Comparison of ENCODE assay signal across 1 cellular context in genomic region chr15:43824302-43825246, GRCh38.
TF ChIP-seq lines count a peak whose summit lies in the region.

Gene MFAP1 (minus strand): TSS chr15:43824690. CDS start chr15:43824569, 121 bp downstream.

TF ChIP-seq in K562, 482 proteins besides CTCF, POLR2A, EP300 and RAD21 (continued from another document and continues in another):
- TF ChIP-seq ZBTB12 (CRISPR knock-in tag; IDR thresholded peaks at IDR 0.05): peak; percentile 61
- peak; percentile 27 for TF ChIP-seq GTF2B (IDR thresholded peaks at IDR 0.05; ENCODE audit: extremely low read depth, insufficient read length)
- peak; percentile 91; the same call in 1 of the 2 replicates for TF ChIP-seq NKRF (IDR thresholded peaks at IDR 0.05; ENCODE audit: borderline replicate concordance)
- peak; percentile 96 for TF ChIP-seq CREM (IDR thresholded peaks at IDR 0.05; ENCODE audit: low read depth)
- peak; percentile 48; the same call in 1 of the 2 replicates for TF ChIP-seq NR2C2 (CRISPR knock-in tag; IDR thresholded peaks at IDR 0.05)
- TF ChIP-seq NR2C2 (tag; IDR thresholded peaks at IDR 0.05): peak; percentile 66
- no peak for TF ChIP-seq NR3C1 (CRISPR knock-in tag; IDR thresholded peaks at IDR 0.05)
- TF ChIP-seq ZNF316 (IDR thresholded peaks at IDR 0.05): peak; percentile 42; the same call in 1 of the 2 replicates
- 0 out of 2 replicates have a peak, but pooled peaks have one; percentile 34 for TF ChIP-seq TAF7 (tag; IDR thresholded peaks at IDR 0.05)
- no peak for TF ChIP-seq NR4A1 (CRISPR knock-in tag; IDR thresholded peaks at IDR 0.05)
- no peak for TF ChIP-seq NR4A1 (tag; IDR thresholded peaks at IDR 0.05)
- peak; percentile 75 for TF ChIP-seq HCFC1 (IDR thresholded peaks at IDR 0.05; ENCODE audit: low read depth, low read length)
- TF ChIP-seq POLR3G (IDR thresholded peaks at IDR 0.05; ENCODE audit: extremely low read depth, insufficient read length, insufficient replicate concordance): no peak
- no peak for TF ChIP-seq PTBP1 (IDR thresholded peaks at IDR 0.05; ENCODE audit: low read depth, low read length)
- TF ChIP-seq STAT6 (CRISPR knock-in tag; IDR thresholded peaks at IDR 0.05): no peak
- TF ChIP-seq CBX3 (IDR thresholded peaks at IDR 0.05; ENCODE audit: borderline replicate concordance in 1 of 2, low read length in 2 of 2): peak in 1 of 2 experiments; percentile 94; a peak in 2 of 3 replicates
- peak; percentile 16 for TF ChIP-seq NFYB (IDR thresholded peaks at IDR 0.05; ENCODE audit: extremely low read depth, insufficient read length)
- peak; percentile 91 for TF ChIP-seq ZBTB2 (IDR thresholded peaks at IDR 0.05)
- TF ChIP-seq THAP12 (CRISPR knock-in tag; IDR thresholded peaks at IDR 0.05): peak; percentile 68; the same call in 1 of the 2 replicates
- no peak for TF ChIP-seq ATF1 (CRISPR knock-in tag; IDR thresholded peaks at IDR 0.05)
- peak; percentile 96 for TF ChIP-seq ATF1 (tag; IDR thresholded peaks at IDR 0.05)
- TF ChIP-seq ZBTB7A (IDR thresholded peaks at IDR 0.05; ENCODE audit: borderline replicate concordance, control insufficient read depth, low read depth, low read length): peak; percentile 38; the same call in 1 of the 2 replicates
- 0 out of 2 replicates have a peak, but pooled peaks have one; percentile 70 for TF ChIP-seq HLTF (IDR thresholded peaks at IDR 0.05)
- TF ChIP-seq ID3 (CRISPR knock-in tag; IDR thresholded peaks at IDR 0.05): no peak
- peak; percentile 45; the same call in 1 of the 2 replicates for TF ChIP-seq ID3 (tag; IDR thresholded peaks at IDR 0.05)
- peak; percentile 93 for TF ChIP-seq POLR2B (IDR thresholded peaks at IDR 0.05; ENCODE audit: low read depth, partially characterized antibody)
- no peak for TF ChIP-seq TCF7L2 (IDR thresholded peaks at IDR 0.05; ENCODE audit: low read depth, low read length)
- 0 out of 2 replicates have a peak, but pooled peaks have one; percentile 60 for TF ChIP-seq ATF6 (CRISPR knock-in tag; IDR thresholded peaks at IDR 0.05)
- peak; percentile 51; the same call in 1 of the 2 replicates for TF ChIP-seq ZBTB33 (CRISPR knock-in tag; IDR thresholded peaks at IDR 0.05)
- TF ChIP-seq DMBX1 (CRISPR knock-in tag; IDR thresholded peaks at IDR 0.05; ENCODE audit: borderline replicate concordance): peak; percentile 59; the same call in 1 of the 2 replicates
- peak; percentile 13 for TF ChIP-seq ARHGAP35 (IDR thresholded peaks at IDR 0.05; ENCODE audit: partially characterized antibody)
- peak; percentile 80 for TF ChIP-seq BRD9 (IDR thresholded peaks at IDR 0.05; ENCODE audit: low read depth, partially characterized antibody)
- TF ChIP-seq FOXA1 (IDR thresholded peaks at IDR 0.05; ENCODE audit: borderline replicate concordance): no peak
- peak; percentile 96 for TF ChIP-seq SUPT5H (IDR thresholded peaks at IDR 0.05)
- no peak for TF ChIP-seq RFX5 (IDR thresholded peaks at IDR 0.05; ENCODE audit: low read depth, low read length)
- peak; percentile 75 for TF ChIP-seq GTF2E2 (tag; IDR thresholded peaks at IDR 0.05)
- peak; percentile 82 for TF ChIP-seq POLR2G (IDR thresholded peaks at IDR 0.05; ENCODE audit: low read depth, low read length)
- TF ChIP-seq UBTF (IDR thresholded peaks at IDR 0.05; ENCODE audit: borderline replicate concordance in 1 of 2, low read depth in 2 of 2, low read length in 2 of 2): 0 out of 4 replicates have a peak, but pooled peaks of 1 of the 2 experiments have one; percentile 16
- peak; percentile 77; the same call in 1 of the 2 replicates for TF ChIP-seq SNIP1 (IDR thresholded peaks at IDR 0.05; ENCODE audit: low read depth)
- TF ChIP-seq POLR2H (tag; IDR thresholded peaks at IDR 0.05; ENCODE audit: low read depth): peak; percentile 94
- peak; percentile 47; the same call in 1 of the 2 replicates for TF ChIP-seq CEBPB (tag; IDR thresholded peaks at IDR 0.05)
- peak; percentile 55 for TF ChIP-seq NFIC (IDR thresholded peaks at IDR 0.05)
- TF ChIP-seq IRF9 (tag; IDR thresholded peaks at IDR 0.05): peak; percentile 9; the same call in 1 of the 2 replicates
- TF ChIP-seq ZKSCAN8 (CRISPR knock-in tag; IDR thresholded peaks at IDR 0.05): no peak; the same call in 1 of the 2 replicates
- TF ChIP-seq GTF2F1 (IDR thresholded peaks at IDR 0.05; ENCODE audit: low read depth, low read length): peak; percentile 22; the same call in 1 of the 2 replicates
